Comparison of ENCODE assay signal across 2 cellular contexts in the genomic region with DNA sequence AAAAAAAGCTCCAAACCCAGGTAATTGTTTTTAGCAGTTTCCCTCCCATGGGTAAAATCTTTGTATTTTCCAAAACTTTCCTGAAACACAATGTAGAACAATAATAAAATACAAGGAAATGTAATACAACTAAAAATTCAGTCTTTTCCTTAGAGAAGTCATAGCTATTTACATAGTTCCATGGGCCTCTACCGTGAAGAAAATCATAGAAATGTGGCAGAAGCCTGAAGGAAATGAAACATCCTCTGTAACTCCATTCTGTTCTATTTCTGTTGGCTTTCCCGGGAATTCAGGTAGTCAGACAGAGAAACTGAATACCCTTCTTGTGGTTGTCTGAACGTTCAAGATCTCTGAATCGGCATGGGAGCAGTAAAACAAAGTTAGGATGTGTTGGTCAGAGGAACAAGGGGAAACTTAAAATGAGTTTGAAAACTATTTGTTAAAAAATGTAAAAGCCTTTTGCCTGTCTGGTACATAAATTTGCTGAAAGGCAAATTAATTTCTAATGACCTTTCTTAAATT.
TF ChIP-seq lines count a peak whose summit lies in the region.

No MANE protein-coding gene starts in this region.

TF ChIP-seq in HEK293, 187 proteins besides CTCF, POLR2A, EP300 and RAD21 (continued from another document):
- TF ChIP-seq ZNF155 (tag by site-specific recombination; IDR thresholded peaks at IDR 0.05) = no peak
- TF ChIP-seq TRIM28 (IDR thresholded peaks at IDR 0.05; ENCODE audit: borderline replicate concordance, low read length) = no peak
- TF ChIP-seq ZNF19 (tag by site-specific recombination; IDR thresholded peaks at IDR 0.05; ENCODE audit: low read depth) = no peak
- TF ChIP-seq, protein P1, sequence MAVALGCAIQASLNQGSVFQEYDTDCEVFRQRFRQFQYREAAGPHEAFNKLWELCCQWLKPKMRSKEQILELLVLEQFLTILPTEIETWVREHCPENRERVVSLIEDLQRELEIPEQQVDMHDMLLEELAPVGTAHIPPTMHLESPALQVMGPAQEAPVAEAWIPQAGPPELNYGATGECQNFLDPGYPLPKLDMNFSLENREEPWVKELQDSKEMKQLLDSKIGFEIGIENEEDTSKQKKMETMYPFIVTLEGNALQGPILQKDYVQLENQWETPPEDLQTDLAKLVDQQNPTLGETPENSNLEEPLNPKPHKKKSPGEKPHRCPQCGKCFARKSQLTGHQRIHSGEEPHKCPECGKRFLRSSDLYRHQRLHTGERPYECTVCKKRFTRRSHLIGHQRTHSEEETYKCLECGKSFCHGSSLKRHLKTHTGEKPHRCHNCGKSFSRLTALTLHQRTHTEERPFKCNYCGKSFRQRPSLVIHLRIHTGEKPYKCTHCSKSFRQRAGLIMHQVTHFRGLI (tag by site-specific recombination; IDR thresholded peaks at IDR 0.05) = no peak
- TF ChIP-seq ZNF776 (tag by site-specific recombination; IDR thresholded peaks at IDR 0.05; ENCODE audit: borderline replicate concordance) = no peak
- 0 out of 2 replicates have a peak, but pooled peaks have one; percentile 30 for TF ChIP-seq OSR2 (tag by site-specific recombination; IDR thresholded peaks at IDR 0.05)
- TF ChIP-seq ZNF175 (tag by site-specific recombination; IDR thresholded peaks at IDR 0.05) = no peak
- 0 out of 2 replicates have a peak, but pooled peaks have one; percentile 7 for TF ChIP-seq ZNF660 (tag by site-specific recombination; IDR thresholded peaks at IDR 0.05)
- TF ChIP-seq KLF10 (tag by site-specific recombination; IDR thresholded peaks at IDR 0.05) = peak; percentile 10; the same call in 1 of the 2 replicates
- TF ChIP-seq ZNF473 (tag by site-specific recombination; IDR thresholded peaks at IDR 0.05) = no peak
- peak; percentile 10; the same call in 1 of the 2 replicates for TF ChIP-seq ZNF501 (tag by site-specific recombination; IDR thresholded peaks at IDR 0.05)
- no peak for TF ChIP-seq ZNF292 (tag by site-specific recombination; IDR thresholded peaks at IDR 0.05; ENCODE audit: borderline replicate concordance, low read depth)
- no peak for TF ChIP-seq ZNF416 (tag by site-specific recombination; IDR thresholded peaks at IDR 0.05)
- no peak for TF ChIP-seq GLIS1 (tag by site-specific recombination; IDR thresholded peaks at IDR 0.05)
- TF ChIP-seq, protein P2, sequence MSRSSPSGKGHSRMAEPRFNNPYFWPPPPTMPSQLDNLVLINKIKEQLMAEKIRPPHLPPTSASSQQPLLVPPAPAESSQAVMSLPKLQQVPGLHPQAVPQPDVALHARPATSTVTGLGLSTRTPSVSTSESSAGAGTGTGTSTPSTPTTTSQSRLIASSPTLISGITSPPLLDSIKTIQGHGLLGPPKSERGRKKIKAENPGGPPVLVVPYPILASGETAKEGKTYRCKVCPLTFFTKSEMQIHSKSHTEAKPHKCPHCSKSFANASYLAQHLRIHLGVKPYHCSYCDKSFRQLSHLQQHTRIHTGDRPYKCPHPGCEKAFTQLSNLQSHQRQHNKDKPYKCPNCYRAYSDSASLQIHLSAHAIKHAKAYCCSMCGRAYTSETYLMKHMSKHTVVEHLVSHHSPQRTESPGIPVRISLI (tag by site-specific recombination; IDR thresholded peaks at IDR 0.05) = no peak
- TF ChIP-seq ZXDB (tag by site-specific recombination; IDR thresholded peaks at IDR 0.05) = no peak
- TF ChIP-seq, protein P3, sequence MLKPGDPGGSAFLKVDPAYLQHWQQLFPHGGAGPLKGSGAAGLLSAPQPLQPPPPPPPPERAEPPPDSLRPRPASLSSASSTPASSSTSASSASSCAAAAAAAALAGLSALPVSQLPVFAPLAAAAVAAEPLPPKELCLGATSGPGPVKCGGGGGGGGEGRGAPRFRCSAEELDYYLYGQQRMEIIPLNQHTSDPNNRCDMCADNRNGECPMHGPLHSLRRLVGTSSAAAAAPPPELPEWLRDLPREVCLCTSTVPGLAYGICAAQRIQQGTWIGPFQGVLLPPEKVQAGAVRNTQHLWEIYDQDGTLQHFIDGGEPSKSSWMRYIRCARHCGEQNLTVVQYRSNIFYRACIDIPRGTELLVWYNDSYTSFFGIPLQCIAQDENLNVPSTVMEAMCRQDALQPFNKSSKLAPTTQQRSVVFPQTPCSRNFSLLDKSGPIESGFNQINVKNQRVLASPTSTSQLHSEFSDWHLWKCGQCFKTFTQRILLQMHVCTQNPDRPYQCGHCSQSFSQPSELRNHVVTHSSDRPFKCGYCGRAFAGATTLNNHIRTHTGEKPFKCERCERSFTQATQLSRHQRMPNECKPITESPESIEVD (tag by site-specific recombination; IDR thresholded peaks at IDR 0.05) = peak; percentile 55
- peak; percentile 35 for TF ChIP-seq ZNF335 (tag by site-specific recombination; conservative IDR thresholded peaks at IDR 0.05)
- 0 out of 2 replicates have a peak, but pooled peaks have one; percentile 2 for TF ChIP-seq SP7 (tag by site-specific recombination; IDR thresholded peaks at IDR 0.05)
- no peak for TF ChIP-seq ZNF248 (tag by site-specific recombination; IDR thresholded peaks at IDR 0.05)
- TF ChIP-seq ZBTB17 (tag by site-specific recombination; IDR thresholded peaks at IDR 0.05) = 0 out of 2 replicates have a peak, but pooled peaks have one; percentile 8
- peak; percentile 28; the same call in 1 of the 2 replicates for TF ChIP-seq ZNF626 (tag by site-specific recombination; IDR thresholded peaks at IDR 0.05)
- no peak for TF ChIP-seq ZNF585B (tag by site-specific recombination; IDR thresholded peaks at IDR 0.05)
- no peak for TF ChIP-seq SP2 (tag by site-specific recombination; IDR thresholded peaks at IDR 0.05)
- no peak for TF ChIP-seq ZNF549 (tag by site-specific recombination; IDR thresholded peaks at IDR 0.05)
- TF ChIP-seq, protein P4, sequence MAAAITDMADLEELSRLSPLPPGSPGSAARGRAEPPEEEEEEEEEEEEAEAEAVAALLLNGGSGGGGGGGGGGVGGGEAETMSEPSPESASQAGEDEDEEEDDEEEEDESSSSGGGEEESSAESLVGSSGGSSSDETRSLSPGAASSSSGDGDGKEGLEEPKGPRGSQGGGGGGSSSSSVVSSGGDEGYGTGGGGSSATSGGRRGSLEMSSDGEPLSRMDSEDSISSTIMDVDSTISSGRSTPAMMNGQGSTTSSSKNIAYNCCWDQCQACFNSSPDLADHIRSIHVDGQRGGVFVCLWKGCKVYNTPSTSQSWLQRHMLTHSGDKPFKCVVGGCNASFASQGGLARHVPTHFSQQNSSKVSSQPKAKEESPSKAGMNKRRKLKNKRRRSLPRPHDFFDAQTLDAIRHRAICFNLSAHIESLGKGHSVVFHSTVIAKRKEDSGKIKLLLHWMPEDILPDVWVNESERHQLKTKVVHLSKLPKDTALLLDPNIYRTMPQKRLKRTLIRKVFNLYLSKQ (tag by site-specific recombination; IDR thresholded peaks at IDR 0.05; ENCODE audit: borderline replicate concordance) = no peak

TF ChIP-seq in endothelial cell of umbilical vein, 7 proteins besides CTCF, POLR2A, EP300 and RAD21 (continued from another document):
- TF ChIP-seq POLR2AphosphoS5 (IDR thresholded peaks at IDR 0.05; ENCODE audit: insufficient read depth, low read depth, low read length) = no peak
- no peak for TF ChIP-seq MYC (IDR thresholded peaks at IDR 0.05; ENCODE audit: low read depth, low read length)
- TF ChIP-seq EZH2 (IDR thresholded peaks at IDR 0.05; ENCODE audit: borderline replicate concordance, low read depth, low read length, severe bottlenecking) = no peak
TF ChIP-seq in endothelial cell of umbilical vein: peak in this region for 0.
